21 cellular contexts compared by ENCODE assay signal in genomic region chr4:184217569-184218131, GRCh38. TPM values are rescaled to one million over a fixed set of nuclear protein-coding genes. Genes with fewer than 3 reads are reported as not detected.
"Had no signal": no experiment of that assay in that cellular context is flagged by ENCODE, and none has a peak within 500 bp of the region (broad histone marks: within the 10 kb centered on the region; RNA-seq: fewer than 3 reads in every experiment).

Gene ENPP6 (minus strand): TSS chr4:184217873. CDS start chr4:184217819, 54 bp downstream.

- H3K36me3 Mint-ChIP-seq: activated naive CD4-positive, alpha-beta T cell treated with anti-CD3 and anti-CD28 coated beads, Interleukin-2, amount 50 U/mL, for 72 hours had no signal

- H3K4me3 Mint-ChIP-seq: activated T-cell treated with anti-CD3 and anti-CD28 coated beads, Interleukin-2, amount 50 U/mL, for 72 hours; naive thymus-derived CD8-positive, alpha-beta T cell; T-helper 1 cell treated with Interleukin-12 subunit alpha and Interleukin-12 subunit beta and Interleukin-4 antibody, amounts not matched to agents 30 μg/mL and 1 μg/mL, for 36 hours had no signal

- H3K9me3 ChIP-seq: adrenal gland, left lung, mucosa of descending colon, SJCRH30, upper lobe of left lung had no signal

- H3K36me3 ChIP-seq: adrenal gland, left lung, SJCRH30, upper lobe of left lung had no signal

- H3K4me1 ChIP-seq: adrenal gland, foreskin keratinocyte, left lung, SJCRH30, upper lobe of left lung had no signal

- DNase-seq: activated CD8-positive, alpha-beta memory T cell treated with anti-CD3 and anti-CD28 coated beads for 24 hours; activated CD8-positive, alpha-beta memory T cell treated with anti-CD3 and anti-CD28 coated beads, Interleukin-2, amount 50 U/mL, for 48 hours; activated gamma-delta T cell; activated T-cell treated with anti-CD3 and anti-CD28 coated beads, Interleukin-2, amount 50 U/mL, for 72 hours; adrenal gland; foreskin keratinocyte; glutamatergic neuron; mammary epithelial cell; mucosa of descending colon; naive thymus-derived CD8-positive, alpha-beta T cell; SJCRH30; stimulated activated CD4-positive, alpha-beta T cell treated with anti-CD3 and anti-CD28 coated beads, Interleukin-2, amount 100 ng/mL, for 24 hours; stimulated activated naive CD4-positive, alpha-beta T cell treated with Interleukin-2 at 50 U/mL for 16 hours had no signal

- FAIRE-seq: astrocyte, keratinocyte had no signal

- ATAC-seq: activated CD4-positive, CD25-positive, alpha-beta regulatory T cell treated with anti-CD3 and anti-CD28 coated beads, Interleukin-2, amount 50 U/mL, for 24 hours; activated naive CD4-positive, alpha-beta T cell treated with anti-CD3 and anti-CD28 coated beads, Interleukin-2, amount 50 U/mL, for 72 hours; activated T-cell treated with anti-CD3 and anti-CD28 coated beads, Interleukin-2, amount 50 U/mL, for 72 hours; foreskin keratinocyte; left lung; mucosa of descending colon; naive thymus-derived CD8-positive, alpha-beta T cell had no signal

- H3K27ac Mint-ChIP-seq: activated naive CD4-positive, alpha-beta T cell treated with anti-CD3 and anti-CD28 coated beads, Interleukin-2, amount 50 U/mL, for 72 hours; activated T-cell treated with anti-CD3 and anti-CD28 coated beads, Interleukin-2, amount 50 U/mL, for 72 hours; T-helper 1 cell treated with Interleukin-12 subunit alpha and Interleukin-12 subunit beta and Interleukin-4 antibody, amounts not matched to agents 30 μg/mL and 1 μg/mL, for 36 hours had no signal

- H3K4me3 ChIP-seq: adrenal gland, left lung, mucosa of descending colon, SJCRH30, upper lobe of left lung had no signal

- H3K9me3 Mint-ChIP-seq: activated naive CD4-positive, alpha-beta T cell treated with anti-CD3 and anti-CD28 coated beads, Interleukin-2, amount 50 U/mL, for 72 hours had no signal

- H3K27ac ChIP-seq: adrenal gland, foreskin keratinocyte, left lung, SJCRH30, upper lobe of left lung had no signal

RNA-seq across cellular contexts. Expression of gene ENPP6, which starts in this region (rescaled TPM):
- total RNA-seq: chondrocyte; foreskin keratinocyte; naive thymus-derived CD8-positive, alpha-beta T cell; SJCRH30 had no signal
- polyA plus RNA-seq: keratinocyte had no signal
